Comparison of ENCODE assay signal across 8 cellular contexts in the genomic region with DNA sequence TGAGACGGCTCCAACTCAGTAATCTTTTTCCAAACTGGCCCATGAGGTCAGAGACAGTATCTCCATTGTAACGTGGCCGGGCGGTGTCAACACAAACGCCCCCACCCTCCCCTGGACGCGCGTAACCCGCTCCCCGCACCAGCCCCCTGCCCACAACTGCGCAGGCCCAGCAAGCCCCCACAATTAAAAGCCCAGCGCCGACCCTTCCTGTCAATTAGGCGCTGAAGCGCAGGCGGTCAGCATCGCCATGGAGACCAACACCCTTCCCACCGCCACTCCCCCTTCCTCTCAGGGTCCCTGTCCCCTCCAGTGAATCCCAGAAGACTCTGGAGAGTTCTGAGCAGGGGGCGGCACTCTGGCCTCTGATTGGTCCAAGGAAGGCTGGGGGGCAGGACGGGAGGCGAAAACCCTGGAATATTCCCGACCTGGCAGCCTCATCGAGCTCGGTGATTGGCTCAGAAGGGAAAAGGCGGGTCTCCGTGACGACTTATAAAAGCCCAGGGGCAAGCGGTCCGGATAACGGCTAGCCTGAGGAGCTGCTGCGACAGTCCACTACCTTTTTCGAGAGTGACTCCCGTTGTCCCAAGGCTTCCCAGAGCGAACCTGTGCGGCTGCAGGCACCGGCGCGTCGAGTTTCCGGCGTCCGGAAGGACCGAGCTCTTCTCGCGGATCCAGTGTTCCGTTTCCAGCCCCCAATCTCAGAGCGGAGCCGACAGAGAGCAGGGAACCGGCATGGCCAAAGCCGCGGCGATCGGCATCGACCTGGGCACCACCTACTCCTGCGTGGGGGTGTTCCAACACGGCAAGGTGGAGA. TPM values are rescaled to one million over a fixed set of nuclear protein-coding genes. Genes with fewer than 3 reads are reported as not detected.
DNase-seq lines count a peak whose midpoint lies in the region; ATAC-seq and TF ChIP-seq lines count a peak whose summit lies in the region.

A gene (plus strand): TSS at position 519 of the 814 bp plus-strand sequence. CDS start 214 bp downstream, at position 733.
A gene (minus strand): TSS at position 259 of the 814 bp plus-strand sequence. CDS start 3,311 bp downstream, outside the sequence.

- peaks cover 22% of the 10 kb centered on the region for H3K4me1 ChIP-seq in RWPE2 (ENCODE audit: insufficient read depth, poor library complexity, severe bottlenecking)

- peaks cover 6% of the 10 kb centered on the region; the same call in 1 of the 2 replicates for H3K36me3 ChIP-seq in RWPE2 (ENCODE audit: low read depth)

- peak within 1 kb of the TSS; percentile 91 for H3K4me3 Mint-ChIP-seq in activated naive CD8-positive, alpha-beta T cell
- H3K4me3 Mint-ChIP-seq in natural killer cell: peak within 1 kb of the TSS; percentile 90

- ATAC-seq in RWPE2 (ENCODE audit: low read depth) (peak; percentile 71), natural killer cell (peak; percentile 43 to 53 (median 49)), GM21528 (IDR thresholded peaks at IDR 0.05; ENCODE audit: low FRiP score, unreplicated experiment) (no peak)

- TF ChIP-seq CTCF in RWPE2 (IDR thresholded peaks at IDR 0.05; ENCODE audit: poor library complexity, severe bottlenecking) (no peak), natural killer cell (IDR thresholded peaks at IDR 0.05) (no peak)

- H3K4me1 Mint-ChIP-seq in activated naive CD8-positive, alpha-beta T cell (ENCODE audit: low read depth): peaks cover 38% of the 10 kb centered on the region
- peaks cover 21 to 24% of the 10 kb centered on the region in 2 donors for H3K4me1 Mint-ChIP-seq in natural killer cell

- no peaks in the 10 kb centered on the region for H3K9me3 Mint-ChIP-seq in activated naive CD8-positive, alpha-beta T cell (ENCODE audit: low read depth)
- no peaks in the 10 kb centered on the region for H3K9me3 Mint-ChIP-seq in natural killer cell

- H3K4me3 ChIP-seq in GM08714 (ENCODE audit: low read length) (peak within 1 kb of the TSS; percentile 66), RWPE2 (ENCODE audit: severe bottlenecking) (peak within 1 kb of the TSS; percentile 58)

- peak within 1 kb of the TSS; percentile 93 for H3K27ac ChIP-seq in RWPE2 (ENCODE audit: poor library complexity, severe bottlenecking)

- H3K27ac Mint-ChIP-seq in activated naive CD8-positive, alpha-beta T cell: peak within 1 kb of the TSS; percentile 89
- H3K27ac Mint-ChIP-seq in natural killer cell: peak within 1 kb of the TSS; percentile 85 to 91

- H3K36me3 Mint-ChIP-seq in activated naive CD8-positive, alpha-beta T cell: peaks cover 2% of the 10 kb centered on the region
- H3K36me3 Mint-ChIP-seq in natural killer cell: no peaks in the 10 kb centered on the region

- H3K27me3 Mint-ChIP-seq in activated naive CD8-positive, alpha-beta T cell: no peaks in the 10 kb centered on the region
- no peaks in the 10 kb centered on the region for H3K27me3 Mint-ChIP-seq in natural killer cell (ENCODE audit: low read depth in 2 of 2)

- intact Hi-C loops in natural killer cell (cut with micrococcal nuclease): no loop called here

- H3K27me3 ChIP-seq in RWPE2 (ENCODE audit: insufficient read depth, poor library complexity, severe bottlenecking): no peaks in the 10 kb centered on the region

- H3K9me3 ChIP-seq in RWPE2 (ENCODE audit: severe bottlenecking): no peaks in the 10 kb centered on the region

- DNase-seq in HuH-7 (ENCODE audit: low spot score) (peak; percentile 93), RWPE2 (ENCODE audit: low spot score) (peak; percentile 93), foreskin melanocyte (peak; percentile 93), natural killer cell (peak; percentile 45), superior temporal gyrus (ENCODE audit: extremely low spot score) (peak; percentile 99)

RNA-seq across cellular contexts. Expression of the first gene that starts in this region (rescaled TPM):
- 10 to 100 TPM; 24.4 to 34.6 (median 34.5) TPM for total RNA-seq in natural killer cell

RNA-seq across cellular contexts. Expression of the second gene that starts in this region (rescaled TPM):
- 1 to 10 TPM; 2.0 to 4.5 (median 3.6) TPM for total RNA-seq in natural killer cell

Comparison
In these comparisons a context has a peak if more than half of its experiments do, and no peak if none do; other contexts are left out.
1. DNase-seq: peak in every context shown above with its lines; median percentile 99 in superior temporal gyrus; 93 in HuH-7; 93 in RWPE2; 93 in foreskin melanocyte; 45 in natural killer cell.